Comparison of ENCODE assay signal across 32 cellular contexts in the genomic region with DNA sequence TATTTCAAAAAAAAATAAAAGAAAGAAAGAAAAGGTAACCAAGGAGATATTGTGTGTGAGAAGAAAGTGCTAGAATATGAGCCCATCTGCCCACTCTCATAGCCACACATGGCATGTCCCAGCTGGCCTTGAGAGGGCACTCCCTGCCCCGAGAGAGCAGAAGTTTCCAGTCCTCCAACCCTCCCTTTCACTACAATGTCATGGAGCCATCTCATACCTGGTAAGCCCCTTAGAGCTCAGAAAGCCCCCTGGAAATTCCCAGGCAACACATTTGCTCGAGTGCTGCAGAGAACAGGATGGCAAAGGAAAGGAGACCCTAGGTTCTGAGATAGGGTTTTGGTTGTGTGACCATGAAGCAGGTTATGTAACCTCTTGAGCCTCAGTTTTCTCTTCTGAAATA.
"Had no signal": no experiment of that assay in that cellular context is flagged by ENCODE, and none has a peak within 500 bp of the region (broad histone marks: within the 10 kb centered on the region; RNA-seq: fewer than 3 reads in every experiment).

No MANE protein-coding gene starts in this region.

- H3K27ac ChIP-seq: ascending aorta, breast epithelium, colonic mucosa, esophagus muscularis mucosa, foreskin keratinocyte, gastrocnemius medialis, heart left ventricle had no signal

- DNase-seq: activated CD4-positive, alpha-beta memory T cell treated with anti-CD3 and anti-CD28 coated beads for 36 hours; activated CD4-positive, alpha-beta T cell treated with anti-CD3 and anti-CD28 coated beads for 36 hours; activated CD4-positive, alpha-beta T cell treated with anti-CD3 and anti-CD28 coated beads, Interleukin-2, amount 10 ng/mL, durations not matched to agents 24 days and 14 days; activated CD4-positive, CD25-positive, alpha-beta regulatory T cell; activated CD4-positive, CD25-positive, alpha-beta regulatory T cell treated with anti-CD3 and anti-CD28 coated beads, Interleukin-2, amount 50 U/mL, for 72 hours; activated CD8-positive, alpha-beta memory T cell treated with anti-CD3 and anti-CD28 coated beads, Interleukin-2, amount 10 ng/mL, durations not matched to agents 7 days and 5 days; activated CD8-positive, alpha-beta memory T cell treated with anti-CD3 and anti-CD28 coated beads, Interleukin-2, amount 50 U/mL, for 4 hours; activated CD8-positive, alpha-beta T cell treated with anti-CD3 and anti-CD28 coated beads, Interleukin-2, amount 10 ng/mL, durations not matched to agents 7 days and 5 days; activated gamma-delta T cell; activated naive CD4-positive, alpha-beta T cell; activated naive CD4-positive, alpha-beta T cell treated with anti-CD3 and anti-CD28 coated beads, Interleukin-2, amount 10 ng/mL, durations not matched to agents 7 days and 5 days; activated naive CD8-positive, alpha-beta T cell treated with anti-CD3 and anti-CD28 coated beads, Interleukin-2, amount 10 ng/mL, durations not matched to agents 7 days and 5 days; activated T-cell treated with anti-CD3 and anti-CD28 coated beads, Interleukin-2, amount 50 U/mL, for 1 hour; activated T-cell treated with anti-CD3 and anti-CD28 coated beads, Interleukin-2, amount 50 U/mL, for 48 hours; central memory CD4-positive, alpha-beta T cell; cerebellar nuclear complex; colonic mucosa; effector CD4-positive, alpha-beta T cell; effector memory CD8-positive, alpha-beta T cell; erythroblast; foreskin keratinocyte; gastrocnemius medialis; glutamatergic neuron; heart left ventricle; T-helper 2 cell had no signal

- H3K27me3 Mint-ChIP-seq: activated CD4-positive, alpha-beta T cell treated with anti-CD3 and anti-CD28 coated beads, Interleukin-2, amount 10 ng/mL, durations not matched to agents 24 days and 14 days; activated CD8-positive, alpha-beta memory T cell treated with anti-CD3 and anti-CD28 coated beads, Interleukin-2, amount 10 ng/mL, durations not matched to agents 7 days and 5 days; activated naive CD4-positive, alpha-beta T cell treated with anti-CD3 and anti-CD28 coated beads, Interleukin-2, amount 10 ng/mL, durations not matched to agents 7 days and 5 days; activated naive CD8-positive, alpha-beta T cell treated with anti-CD3 and anti-CD28 coated beads, Interleukin-2, amount 10 ng/mL, durations not matched to agents 7 days and 5 days had no signal

- H3K36me3 Mint-ChIP-seq: activated CD4-positive, alpha-beta memory T cell treated with anti-CD3 and anti-CD28 coated beads for 36 hours; activated CD8-positive, alpha-beta memory T cell treated with anti-CD3 and anti-CD28 coated beads, Interleukin-2, amount 10 ng/mL, durations not matched to agents 7 days and 5 days; activated naive CD4-positive, alpha-beta T cell treated with anti-CD3 and anti-CD28 coated beads, Interleukin-2, amount 10 ng/mL, durations not matched to agents 7 days and 5 days; activated naive CD8-positive, alpha-beta T cell treated with anti-CD3 and anti-CD28 coated beads, Interleukin-2, amount 10 ng/mL, durations not matched to agents 7 days and 5 days had no signal

- H3K9me3 ChIP-seq: ascending aorta, breast epithelium, colonic mucosa, esophagus muscularis mucosa, gastrocnemius medialis, heart left ventricle had no signal

- H3K4me1 ChIP-seq: ascending aorta, breast epithelium, colonic mucosa, esophagus muscularis mucosa, foreskin keratinocyte, gastrocnemius medialis, heart left ventricle had no signal

- H3K27ac Mint-ChIP-seq: activated CD4-positive, alpha-beta memory T cell treated with anti-CD3 and anti-CD28 coated beads for 36 hours; activated CD4-positive, alpha-beta T cell treated with anti-CD3 and anti-CD28 coated beads for 36 hours; activated CD4-positive, alpha-beta T cell treated with anti-CD3 and anti-CD28 coated beads, Interleukin-2, amount 10 ng/mL, durations not matched to agents 24 days and 14 days; activated CD8-positive, alpha-beta memory T cell treated with anti-CD3 and anti-CD28 coated beads, Interleukin-2, amount 10 ng/mL, durations not matched to agents 7 days and 5 days; activated CD8-positive, alpha-beta T cell treated with anti-CD3 and anti-CD28 coated beads, Interleukin-2, amount 10 ng/mL, durations not matched to agents 7 days and 5 days; activated naive CD4-positive, alpha-beta T cell treated with anti-CD3 and anti-CD28 coated beads, Interleukin-2, amount 10 ng/mL, durations not matched to agents 7 days and 5 days; activated naive CD4-positive, alpha-beta T cell treated with anti-CD3 and anti-CD28 coated beads, Interleukin-2, amount 50 U/mL, for 72 hours; activated naive CD8-positive, alpha-beta T cell treated with anti-CD3 and anti-CD28 coated beads, Interleukin-2, amount 10 ng/mL, durations not matched to agents 7 days and 5 days; activated T-helper 1 cell treated with anti-CD3 and anti-CD28 coated beads, Interleukin-12 subunit alpha, Interleukin-12 subunit beta, Interleukin-2, Interleukin-4 antibody, amounts not matched to agents 30 ng/mL and 10 ng/mL and 1 ng/mL, durations not matched to agents 14 hours and 24 hours and 36 hours; brain; effector memory CD8-positive, alpha-beta T cell had no signal

- H3K4me3 Mint-ChIP-seq: activated CD4-positive, alpha-beta memory T cell treated with anti-CD3 and anti-CD28 coated beads for 36 hours; activated CD4-positive, alpha-beta T cell treated with anti-CD3 and anti-CD28 coated beads for 36 hours; activated CD4-positive, alpha-beta T cell treated with anti-CD3 and anti-CD28 coated beads, Interleukin-2, amount 10 ng/mL, durations not matched to agents 24 days and 14 days; activated CD8-positive, alpha-beta memory T cell treated with anti-CD3 and anti-CD28 coated beads, Interleukin-2, amount 10 ng/mL, durations not matched to agents 7 days and 5 days; activated CD8-positive, alpha-beta T cell treated with anti-CD3 and anti-CD28 coated beads, Interleukin-2, amount 10 ng/mL, durations not matched to agents 7 days and 5 days; activated naive CD4-positive, alpha-beta T cell treated with anti-CD3 and anti-CD28 coated beads, Interleukin-2, amount 10 ng/mL, durations not matched to agents 7 days and 5 days; activated naive CD8-positive, alpha-beta T cell treated with anti-CD3 and anti-CD28 coated beads, Interleukin-2, amount 10 ng/mL, durations not matched to agents 7 days and 5 days; activated T-helper 1 cell treated with anti-CD3 and anti-CD28 coated beads, Interleukin-12 subunit alpha, Interleukin-12 subunit beta, Interleukin-2, Interleukin-4 antibody, amounts not matched to agents 30 ng/mL and 10 ng/mL and 1 ng/mL, durations not matched to agents 14 hours and 24 hours and 36 hours; brain; effector memory CD8-positive, alpha-beta T cell had no signal

- ATAC-seq: activated CD4-positive, alpha-beta T cell treated with anti-CD3 and anti-CD28 coated beads for 36 hours; activated CD8-positive, alpha-beta memory T cell treated with anti-CD3 and anti-CD28 coated beads, Interleukin-2, amount 10 ng/mL, durations not matched to agents 7 days and 5 days; activated CD8-positive, alpha-beta T cell treated with anti-CD3 and anti-CD28 coated beads, Interleukin-2, amount 10 ng/mL, durations not matched to agents 7 days and 5 days; activated naive CD4-positive, alpha-beta T cell treated with anti-CD3 and anti-CD28 coated beads, Interleukin-2, amount 50 U/mL, for 72 hours; effector memory CD8-positive, alpha-beta T cell; foreskin keratinocyte; gastrocnemius medialis; heart left ventricle had no signal

- H3K4me3 ChIP-seq: ascending aorta, breast epithelium, cardiac muscle cell, colonic mucosa, esophagus muscularis mucosa, gastrocnemius medialis, heart left ventricle had no signal

- H3K36me3 ChIP-seq: breast epithelium, cardiac muscle cell, colonic mucosa, gastrocnemius medialis, heart left ventricle had no signal

- H3K27me3 ChIP-seq: ascending aorta, breast epithelium, cardiac muscle cell, colonic mucosa, esophagus muscularis mucosa, gastrocnemius medialis, heart left ventricle had no signal

- H3K9me3 Mint-ChIP-seq: activated CD4-positive, alpha-beta T cell treated with anti-CD3 and anti-CD28 coated beads, Interleukin-2, amount 10 ng/mL, durations not matched to agents 24 days and 14 days; effector memory CD8-positive, alpha-beta T cell had no signal

- H3K4me1 Mint-ChIP-seq: activated CD4-positive, alpha-beta T cell treated with anti-CD3 and anti-CD28 coated beads for 36 hours; activated CD4-positive, alpha-beta T cell treated with anti-CD3 and anti-CD28 coated beads, Interleukin-2, amount 10 ng/mL, durations not matched to agents 24 days and 14 days; activated CD8-positive, alpha-beta memory T cell treated with anti-CD3 and anti-CD28 coated beads, Interleukin-2, amount 10 ng/mL, durations not matched to agents 7 days and 5 days; activated naive CD4-positive, alpha-beta T cell treated with anti-CD3 and anti-CD28 coated beads, Interleukin-2, amount 10 ng/mL, durations not matched to agents 7 days and 5 days; activated naive CD8-positive, alpha-beta T cell treated with anti-CD3 and anti-CD28 coated beads, Interleukin-2, amount 10 ng/mL, durations not matched to agents 7 days and 5 days; brain had no signal
